In genomic region chr22:23281406-23282088, GRCh38 we compare ENCODE assay signal across 8 cellular contexts.
DNase-seq lines count a peak whose midpoint lies in the region; ATAC-seq and TF ChIP-seq lines count a peak whose summit lies in the region.

No MANE protein-coding gene starts in this region.

- H3K27me3 Mint-ChIP-seq in activated CD8-positive, alpha-beta T cell treated with anti-CD3 and anti-CD28 coated beads for 36 hours, result no peaks in the 10 kb centered on the region

- no peak overlapping the region for H4K91ac ChIP-seq in mesenchymal stem cell (ENCODE audit: low read length)

- POLR2A ChIA-PET in activated CD8-positive, alpha-beta T cell treated with anti-CD3 and anti-CD28 coated beads for 36 hours (lab: Charles Lee), result interaction anchor here (1.0 to 1.1 kb wide), 2 partner anchors 102 to 105 kb away, joined by 4 read pairs; partner anchors contain the start of gene BCR

- H3K4me1 ChIP-seq in mesenchymal stem cell (ENCODE audit: control insufficient read depth, insufficient read depth, low read depth, low read length), result peaks cover 31% of the 10 kb centered on the region

- H3K4me3 ChIP-seq in H7 (ENCODE audit: insufficient read depth, low read depth, low read length) (no peak overlapping the region), mesenchymal stem cell (ENCODE audit: insufficient read depth in 1 of 2, low read depth in 1 of 2, low read length in 2 of 2) (no peak overlapping the region)

- H3K23ac ChIP-seq in mesenchymal stem cell (ENCODE audit: low read length in 2 of 2), result no peak overlapping the region

- H2AK5ac ChIP-seq in mesenchymal stem cell (ENCODE audit: low read length, severe bottlenecking), result peak overlapping the region; percentile 66

- TF ChIP-seq CTCF in activated CD8-positive, alpha-beta T cell treated with anti-CD3 and anti-CD28 coated beads for 36 hours (IDR thresholded peaks at IDR 0.05), result peak; percentile 94

- H3K27me3 ChIP-seq in H7 (ENCODE audit: control insufficient read depth, insufficient read depth, low read length), result no peaks in the 10 kb centered on the region
- H3K27me3 ChIP-seq in mesenchymal stem cell (ENCODE audit: control insufficient read depth in 1 of 2, insufficient read depth in 1 of 2, low read length in 2 of 2), result no peaks in the 10 kb centered on the region

- no peak overlapping the region for H3K4ac ChIP-seq in mesenchymal stem cell (ENCODE audit: low read depth in 1 of 2, low read length in 2 of 2)

- H3K27ac Mint-ChIP-seq in activated CD8-positive, alpha-beta T cell treated with anti-CD3 and anti-CD28 coated beads for 36 hours, result no peak overlapping the region

- no peak overlapping the region for H3K18ac ChIP-seq in mesenchymal stem cell (ENCODE audit: low read depth in 1 of 2, low read length in 2 of 2)

- H3K9me3 Mint-ChIP-seq in activated CD8-positive, alpha-beta T cell treated with anti-CD3 and anti-CD28 coated beads for 36 hours, result no peaks in the 10 kb centered on the region

- H2AFZ ChIP-seq in mesenchymal stem cell (ENCODE audit: low read depth, low read length), result no peak overlapping the region

- peaks cover 2% of the 10 kb centered on the region for H3K79me1 ChIP-seq in mesenchymal stem cell (replicated peaks; ENCODE audit: low read length, poor library complexity, severe bottlenecking)

- no peak overlapping the region for H2BK15ac ChIP-seq in mesenchymal stem cell (ENCODE audit: low read depth, poor library complexity, severe bottlenecking)

- no peaks in the 10 kb centered on the region for H3K9me3 ChIP-seq in mesenchymal stem cell (ENCODE audit: control insufficient read depth, low read length)

- H3K4me3 Mint-ChIP-seq in activated CD8-positive, alpha-beta T cell treated with anti-CD3 and anti-CD28 coated beads for 36 hours, result no peak overlapping the region

- CTCF ChIA-PET in activated CD8-positive, alpha-beta T cell treated with anti-CD3 and anti-CD28 coated beads for 36 hours (lab: Charles Lee), result interaction anchor here (0.6 to 10.2 kb wide), 35 partner anchors 9 to 327 kb away, joined by 3 to 237 read pairs (median 4); partner anchors contain the start of genes BCR, RAB36 and RSPH14

- peak overlapping the region; percentile 80 for H3K27ac ChIP-seq in mesenchymal stem cell (ENCODE audit: low read length, poor library complexity, severe bottlenecking)

- H4K8ac ChIP-seq in mesenchymal stem cell (ENCODE audit: low read length), result no peak overlapping the region

- peaks cover 32% of the 10 kb centered on the region for H3K4me1 Mint-ChIP-seq in activated CD8-positive, alpha-beta T cell treated with anti-CD3 and anti-CD28 coated beads for 36 hours (ENCODE audit: low read depth)

- no peak overlapping the region for H2BK120ac ChIP-seq in mesenchymal stem cell (ENCODE audit: low read depth, low read length)

- H2BK12ac ChIP-seq in mesenchymal stem cell (ENCODE audit: low read length in 2 of 2), result no peak overlapping the region

- H3K36me3 Mint-ChIP-seq in activated CD8-positive, alpha-beta T cell treated with anti-CD3 and anti-CD28 coated beads for 36 hours (ENCODE audit: low read depth), result no peaks in the 10 kb centered on the region

- H3K4me2 ChIP-seq in mesenchymal stem cell (ENCODE audit: low read length, poor library complexity, severe bottlenecking), result peak overlapping the region; percentile 40

- no peak overlapping the region for H3K9ac ChIP-seq in mesenchymal stem cell (ENCODE audit: low read length)

- intact Hi-C loops in activated CD8-positive, alpha-beta T cell treated with anti-CD3 and anti-CD28 coated beads for 36 hours (cut with micrococcal nuclease), result loop anchor here (2.0 to 10.0 kb wide), 2 partner anchors 103 to 327 kb away; no protein-coding TSS in a partner anchor

- DNase-seq in AG20443 (ENCODE audit: low spot score) (peak; percentile 88), H7 (peak; percentile 97), NCI-H748 (lab: John Stamatoyannopoulos, UW; ENCODE audit: unreplicated experiment) (peak; percentile 72), mesenchymal stem cell (peak; percentile 68)
- peak; percentile 89 for DNase-seq in activated CD8-positive, alpha-beta T cell treated with anti-CD3 and anti-CD28 coated beads for 36 hours
- peak; percentile 72 for DNase-seq in effector CD8-positive, alpha-beta T cell (lab: John Stamatoyannopoulos, UW)
- DNase-seq in stimulated activated CD8-positive, alpha-beta memory T cell treated with anti-CD3 and anti-CD28 coated beads, Interleukin-12 subunit alpha, Interleukin-12 subunit beta, amount 100 ng/mL, for 1 hour (ENCODE audit: low read depth), result peak; percentile 75

- H3K36me3 ChIP-seq in H7 (replicated peaks; ENCODE audit: control insufficient read depth, insufficient read depth, low read length) (peaks cover 19% of the 10 kb centered on the region), mesenchymal stem cell (ENCODE audit: control insufficient read depth in 1 of 2, insufficient read depth in 2 of 2, low read depth in 1 of 2, low read length in 2 of 2) (peaks cover 71 to 81% of the 10 kb centered on the region in 2 experiments)

- H3K14ac ChIP-seq in mesenchymal stem cell (ENCODE audit: low read length in 2 of 2), result no peak overlapping the region

- 59% methylated on average over 20 of the region's 21 CpGs for WGBS in mesenchymal stem cell

- H2BK5ac ChIP-seq in mesenchymal stem cell (ENCODE audit: low read depth, low read length, poor library complexity, severe bottlenecking), result no peak overlapping the region

- peak; percentile 86 for ATAC-seq in activated CD8-positive, alpha-beta T cell treated with anti-CD3 and anti-CD28 coated beads for 36 hours
- no peak for ATAC-seq in HG03520 (IDR thresholded peaks at IDR 0.05; ENCODE audit: unreplicated experiment)
